9 cellular contexts compared by ENCODE assay signal in the genomic region with DNA sequence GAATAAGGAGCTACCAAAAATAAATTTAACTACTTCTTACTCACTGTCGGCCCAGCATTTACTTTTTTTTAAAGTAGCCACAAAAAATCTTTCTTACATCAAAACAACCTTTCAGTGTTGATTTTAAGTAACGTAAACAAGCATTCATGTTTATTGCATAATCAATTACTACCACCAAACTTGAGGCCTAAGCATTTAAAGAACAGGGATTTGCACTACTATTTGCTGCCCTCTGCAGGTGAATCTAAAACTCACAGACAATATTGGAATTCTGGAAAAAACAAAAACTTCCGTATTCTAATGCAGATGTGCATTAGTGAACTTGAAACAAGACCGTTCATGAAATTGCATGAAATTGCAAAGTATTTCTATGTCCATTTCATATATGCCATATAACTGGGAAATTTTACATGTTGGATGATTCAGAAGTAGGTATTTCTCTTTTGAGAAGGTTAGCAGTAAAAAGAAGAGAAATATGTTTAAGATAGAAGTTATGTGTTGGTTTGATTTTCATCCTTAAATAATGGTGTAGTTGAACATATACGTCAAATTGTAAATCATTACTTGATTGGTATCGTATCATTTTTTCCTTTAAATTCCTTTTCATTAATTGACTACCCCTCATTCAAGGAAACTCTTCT. TPM values are rescaled to one million over a fixed set of nuclear protein-coding genes. Genes with fewer than 3 reads are reported as not detected.
DNase-seq lines count a peak whose midpoint lies in the region; ATAC-seq and TF ChIP-seq lines count a peak whose summit lies in the region.
"Had no signal": no experiment of that assay in that cellular context is flagged by ENCODE, and none has a peak within 500 bp of the region (broad histone marks: within the 10 kb centered on the region; RNA-seq: fewer than 3 reads in every experiment).

No MANE protein-coding gene starts in this region.

- H3F3A ChIP-seq in GM23248 (ENCODE audit: insufficient read depth): no peaks in the 10 kb centered on the region

- H3K36me3 ChIP-seq in GM23248 (ENCODE audit: low read depth) (no peaks in the 10 kb centered on the region), mucosa of descending colon (ENCODE audit: low read depth) (no peaks in the 10 kb centered on the region)
- H3K36me3 ChIP-seq: BLaER1 treated with 17β-estradiol and CSF1 and Interleukin-3, amounts not matched to agents 10 nM and 100 nM had no signal

- WGBS in GM23248 (ENCODE audit: low coverage in 1 of 2, low lambda C conversion rate in 2 of 2, missing lambda C conversion rate in 2 of 2), 2 experiments: 30 to 31% methylated on average over 6 of the region's 6 CpGs

- H3K9ac ChIP-seq in GM23248: no peak overlapping the region
- H3K9ac ChIP-seq: BLaER1 treated with 17β-estradiol and CSF1 and Interleukin-3, amounts not matched to agents 10 nM and 100 nM had no signal

- no peak overlapping the region for H3K27ac ChIP-seq in GM23248

- H3K4me2 ChIP-seq in GM23248 (ENCODE audit: unreplicated experiment): no peak overlapping the region
- H3K4me2 ChIP-seq: BLaER1 treated with 17β-estradiol and CSF1 and Interleukin-3, amounts not matched to agents 10 nM and 100 nM had no signal

- DNase-seq in NCI-H1092 treated with DMSO at 0.1 percent for 48 hours (lab: John Stamatoyannopoulos, UW) (peak; percentile 29), NCI-H1092 (lab: John Stamatoyannopoulos, UW) (no peak), GM23248 (peak; percentile 66), NOMO-1 treated with dmso at 0.1 percent for 144 hours (lab: John Stamatoyannopoulos, UW; ENCODE audit: unreplicated experiment) (peak; percentile 41), dermis blood vessel endothelial cell (peak; percentile 70), mucosa of descending colon (peak in 1 of 3 donors; percentile 65), DMS79 treated with DMSO at 0.1 percent for 48 hours (lab: John Stamatoyannopoulos, UW) (no peak), NCI-H774 (lab: John Stamatoyannopoulos, UW) (no peak)

- peak; percentile 25 for TF ChIP-seq CTCF in mucosa of descending colon (IDR thresholded peaks at IDR 0.05)

- ATAC-seq in mucosa of descending colon: peak; percentile 59

- H3K27me3 ChIP-seq in GM23248 (replicated peaks; ENCODE audit: insufficient read depth): 0 out of 2 replicates have a peak, but pooled peaks cover 3% of the 10 kb centered on the region
- H3K27me3 ChIP-seq: BLaER1 treated with 17β-estradiol and CSF1 and Interleukin-3, amounts not matched to agents 10 nM and 100 nM had no signal

- no peaks in the 10 kb centered on the region for H3K9me3 ChIP-seq in GM23248 (ENCODE audit: low read depth)
- H3K9me3 ChIP-seq in mucosa of descending colon: no peaks in the 10 kb centered on the region
- H3K9me3 ChIP-seq: BLaER1 treated with 17β-estradiol and CSF1 and Interleukin-3, amounts not matched to agents 10 nM and 100 nM had no signal

- intact Hi-C loops in mucosa of descending colon (cut with DNase I, micrococcal nuclease): no loop called here

- H3K9me2 ChIP-seq in GM23248 (ENCODE audit: insufficient read depth): no peaks in the 10 kb centered on the region

- H3K4me3 ChIP-seq in GM23248 (no peak overlapping the region), mucosa of descending colon (no peak overlapping the region)
- H3K4me3 ChIP-seq: BLaER1 treated with 17β-estradiol and CSF1 and Interleukin-3, amounts not matched to agents 10 nM and 100 nM had no signal

- H4K20me1 ChIP-seq in GM23248 (ENCODE audit: insufficient read depth): no peaks in the 10 kb centered on the region
- H4K20me1 ChIP-seq: BLaER1 treated with 17β-estradiol and CSF1 and Interleukin-3, amounts not matched to agents 10 nM and 100 nM had no signal

- H3K79me2 ChIP-seq in GM23248 (ENCODE audit: insufficient read depth): no peaks in the 10 kb centered on the region

- in situ Hi-C loops in GM23248 (cut with MboI): no loop called here

- peak overlapping the region; percentile 15; the same call in 1 of the 2 replicates for H2AFZ ChIP-seq in GM23248

- no peaks in the 10 kb centered on the region for H3K4me1 ChIP-seq in GM23248 (ENCODE audit: insufficient read depth)
- H3K4me1 ChIP-seq in mucosa of descending colon (ENCODE audit: low read depth): no peaks in the 10 kb centered on the region

RNA-seq across cellular contexts. Expression of a gene that starts 55.6 kb away (rescaled TPM):
- total RNA-seq in GM23248 (2014; rRNA removed; shearing (Covaris generic)): 51.1 and 54.9 TPM in 2 replicates
- polyA plus RNA-seq in GM23248 (2016; fragmentation: Nextera tagmentation; extraction: Ambion mirVana): 59.0 and 61.4 TPM in 2 replicates
- total RNA-seq in dermis blood vessel endothelial cell: 74.4 and 83.5 TPM in 2 replicates
- total RNA-seq in mucosa of descending colon: 10 to 100 TPM; 47.8 to 78.1 (median 60.3) TPM

RNA-seq across cellular contexts. Expression of a gene that starts 55.8 kb away (rescaled TPM):
- 15.8 and 22.4 TPM in 2 replicates for total RNA-seq in GM23248 (2014; rRNA removed; shearing (Covaris generic))
- polyA plus RNA-seq in GM23248 (2016; fragmentation: Nextera tagmentation; extraction: Ambion mirVana): 11.6 and 14.3 TPM in 2 replicates
- total RNA-seq in dermis blood vessel endothelial cell (20.4 and 25.4 TPM in 2 replicates), mucosa of descending colon (10 to 100 TPM; 13.1 to 20.8 (median 17.4) TPM)

Comparison
In these comparisons a context has a peak if more than half of its experiments do, and no peak if none do; other contexts are left out.
1. DNase-seq: peak in NCI-H1092 treated with DMSO at 0.1 percent for 48 hours (single experiment), GM23248 (single experiment), NOMO-1 treated with dmso at 0.1 percent for 144 hours (single experiment) and dermis blood vessel endothelial cell (single experiment); none in NCI-H1092 (single experiment), DMS79 treated with DMSO at 0.1 percent for 48 hours (single experiment) and NCI-H774 (single experiment).